ENCODE assay signal across 15 cellular contexts in the genomic region with DNA sequence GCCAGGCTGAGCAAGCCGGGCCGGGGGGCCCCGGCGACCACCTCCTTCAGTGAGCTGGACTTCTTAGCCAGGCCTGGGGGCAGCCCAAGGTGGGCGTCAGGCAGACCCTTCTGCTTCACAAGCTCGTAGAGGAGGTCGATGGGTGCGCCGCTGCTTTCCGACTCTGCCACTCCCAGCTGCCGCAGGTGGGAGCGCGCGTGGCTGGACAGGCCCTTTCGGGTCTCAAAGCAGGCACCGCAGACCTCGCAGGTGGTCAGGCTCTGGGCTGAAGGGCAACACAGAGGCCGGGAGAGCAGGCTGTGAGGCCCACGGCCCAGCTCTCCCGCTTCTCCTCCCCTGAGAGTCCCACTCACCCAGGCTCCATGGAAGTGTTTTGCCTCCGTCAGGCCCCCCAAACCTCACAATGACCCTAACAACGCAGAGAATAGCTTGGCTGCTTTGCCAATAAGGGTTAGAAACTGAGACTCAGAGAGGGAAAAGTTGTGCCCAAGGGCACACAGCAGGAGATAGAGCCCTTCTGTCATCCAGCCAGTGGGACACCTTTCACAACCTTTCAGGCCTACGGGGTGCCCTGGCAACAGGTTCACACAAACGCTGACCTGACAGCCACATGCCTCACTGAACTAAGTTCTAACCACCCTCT. TPM values are rescaled to one million over a fixed set of nuclear protein-coding genes. Genes with fewer than 3 reads are reported as not detected.
DNase-seq lines count a peak whose midpoint lies in the region; TF ChIP-seq lines count a peak whose summit lies in the region.
"Had no signal": no experiment of that assay in that cellular context is flagged by ENCODE, and none has a peak within 500 bp of the region (broad histone marks: within the 10 kb centered on the region; RNA-seq: fewer than 3 reads in every experiment).

No MANE protein-coding gene starts in this region.

- no peaks in the 10 kb centered on the region for H3K27me3 Mint-ChIP-seq in activated T-cell treated with anti-CD3 and anti-CD28 coated beads, Interleukin-2, amount 50 U/mL, for 24 hours
- no peaks in the 10 kb centered on the region for H3K27me3 Mint-ChIP-seq in endodermal cell (ENCODE audit: insufficient read depth)

- H3K36me3 Mint-ChIP-seq in activated T-cell treated with anti-CD3 and anti-CD28 coated beads, Interleukin-2, amount 50 U/mL, for 24 hours (ENCODE audit: low read depth), result peaks cover 62% of the 10 kb centered on the region
- peaks cover 20% of the 10 kb centered on the region for H3K36me3 Mint-ChIP-seq in endodermal cell (ENCODE audit: low read depth)

- peak overlapping the region; percentile 96 for H3K27ac Mint-ChIP-seq in activated T-cell treated with anti-CD3 and anti-CD28 coated beads, Interleukin-2, amount 50 U/mL, for 24 hours
- H3K27ac Mint-ChIP-seq in endodermal cell, result no peak overlapping the region

- peak overlapping the region; percentile 97 for H3K4me3 Mint-ChIP-seq in activated T-cell treated with anti-CD3 and anti-CD28 coated beads, Interleukin-2, amount 50 U/mL, for 24 hours
- H3K4me3 Mint-ChIP-seq in endodermal cell, result peak overlapping the region; percentile 97

- no peak for DNase-seq in activated T-cell treated with anti-CD3 and anti-CD28 coated beads, Interleukin-2, amount 50 U/mL, for 24 hours
- no peak for DNase-seq in activated T-cell treated with anti-CD3 and anti-CD28 coated beads, Interleukin-2, amount 50 U/mL, for 48 hours
- no peak for DNase-seq in NT2/D1 (ENCODE audit: low read depth, low spot score)
- DNase-seq in endodermal cell, result no peak
- no peak for DNase-seq in cerebellar nuclear complex (lab: John Stamatoyannopoulos, UW)
- no peak for DNase-seq in NCI-H1930 (lab: John Stamatoyannopoulos, UW)
- no peak for DNase-seq in nucleus accumbens (lab: John Stamatoyannopoulos, UW)
- DNase-seq: hypothalamus; left colon; stimulated activated CD4-positive, alpha-beta T cell treated with anti-CD3 and anti-CD28 coated beads, Interleukin-4, amount 100 ng/mL, for 24 hours; WERI-Rb-1 had no signal

- TF ChIP-seq CTCF in endodermal cell (conservative IDR thresholded peaks at IDR 0.05), result no peak

- H3K4me1 ChIP-seq in NT2/D1 (ENCODE audit: insufficient read depth, insufficient read length), result peaks cover 19% of the 10 kb centered on the region
- H3K4me1 ChIP-seq in endodermal cell (ENCODE audit: control insufficient read depth, insufficient read depth, low read length), result peaks cover 13% of the 10 kb centered on the region
- H3K4me1 ChIP-seq in skeletal muscle satellite cell (ENCODE audit: control insufficient read depth, insufficient read depth, low read length), result peaks cover 12% of the 10 kb centered on the region

- no peaks in the 10 kb centered on the region for H3K9me3 ChIP-seq in NT2/D1 (ENCODE audit: insufficient read depth, low read length)
- H3K9me3 ChIP-seq in endodermal cell (ENCODE audit: control insufficient read depth, low read length), result no peaks in the 10 kb centered on the region
- no peaks in the 10 kb centered on the region for H3K9me3 ChIP-seq in skeletal muscle satellite cell (replicated peaks; ENCODE audit: low read length)
- H3K9me3 ChIP-seq: vagina had no signal

- peak overlapping the region; percentile 95 for H3K4me2 ChIP-seq in skeletal muscle satellite cell (ENCODE audit: low read length)

- H3K9me3 Mint-ChIP-seq in activated T-cell treated with anti-CD3 and anti-CD28 coated beads, Interleukin-2, amount 50 U/mL, for 24 hours, result no peaks in the 10 kb centered on the region
- no peaks in the 10 kb centered on the region for H3K9me3 Mint-ChIP-seq in endodermal cell

- H3K27ac ChIP-seq in endodermal cell (ENCODE audit: low read depth, low read length), result no peak overlapping the region
- H3K27ac ChIP-seq: vagina, WERI-Rb-1 had no signal

- WGBS in endodermal cell (ENCODE audit: insufficient coverage in 1 of 2, insufficient read length in 1 of 2), 2 experiments, result 91 to 95% methylated on average over 15 to 24 of the region's 24 CpGs

- peaks cover 36% of the 10 kb centered on the region for H3K4me1 Mint-ChIP-seq in activated T-cell treated with anti-CD3 and anti-CD28 coated beads, Interleukin-2, amount 50 U/mL, for 24 hours (ENCODE audit: low read depth)
- peaks cover 17% of the 10 kb centered on the region for H3K4me1 Mint-ChIP-seq in endodermal cell

- H3K36me3 ChIP-seq in NT2/D1 (ENCODE audit: insufficient read depth, insufficient read length, low read length), result peaks cover 65% of the 10 kb centered on the region
- H3K36me3 ChIP-seq in endodermal cell (ENCODE audit: control insufficient read depth, insufficient read depth, low read length), result peaks cover 18% of the 10 kb centered on the region
- peaks cover 36% of the 10 kb centered on the region for H3K36me3 ChIP-seq in skeletal muscle satellite cell (ENCODE audit: insufficient read depth, low read length)

- H3K27me3 ChIP-seq in NT2/D1 (ENCODE audit: insufficient read depth, insufficient read length) (no peaks in the 10 kb centered on the region), endodermal cell (ENCODE audit: control insufficient read depth, insufficient read depth, low read length, poor library complexity, severe bottlenecking) (no peaks in the 10 kb centered on the region), skeletal muscle satellite cell (ENCODE audit: control insufficient read depth, insufficient read depth, low read length) (no peaks in the 10 kb centered on the region)
- H3K27me3 ChIP-seq: vagina had no signal

- no peak overlapping the region for H3K4me3 ChIP-seq in NT2/D1 (ENCODE audit: insufficient read length, low read depth)
- no peak overlapping the region for H3K4me3 ChIP-seq in endodermal cell (ENCODE audit: low read length)
- no peak overlapping the region for H3K4me3 ChIP-seq in skeletal muscle satellite cell (ENCODE audit: low read length)

- H3K9ac ChIP-seq in NT2/D1 (ENCODE audit: insufficient read length, low read depth) (peak overlapping the region; percentile 36), endodermal cell (ENCODE audit: extremely low read depth, low read length, poor library complexity, severe bottlenecking) (no peak overlapping the region), skeletal muscle satellite cell (ENCODE audit: low read depth, low read length) (no peak overlapping the region)

RNA-seq across cellular contexts. Expression of gene AKAP8L, which starts 11.2 kb away (rescaled TPM):
- total RNA-seq in endodermal cell, result 100 to 1,000 TPM; 190 to 237 TPM
- polyA plus RNA-seq in endodermal cell (2013, experiment 1 of 2), result 160 TPM
- 124 TPM for polyA plus RNA-seq in endodermal cell (2013, experiment 2 of 2)
- 48.5 and 50.7 TPM in 2 replicates for total RNA-seq in skeletal muscle satellite cell (2012; rRNA removed)

RNA-seq across cellular contexts. Expression of gene WIZ, which starts 19.8 kb away (rescaled TPM):
- 10 to 100 TPM; 38.0 to 38.6 TPM for total RNA-seq in endodermal cell
- polyA plus RNA-seq in endodermal cell (2013, experiment 1 of 2), result 51.9 TPM
- 44.8 TPM for polyA plus RNA-seq in endodermal cell (2013, experiment 2 of 2)
- total RNA-seq in skeletal muscle satellite cell (2012; rRNA removed), result 9.4 and 10.7 TPM in 2 replicates

RNA-seq across cellular contexts. Expression of gene RASAL3, which starts 34.4 kb away (rescaled TPM):
- not detected for total RNA-seq in endodermal cell
- polyA plus RNA-seq in endodermal cell (2013, experiment 1 of 2), result not detected
- not detected for polyA plus RNA-seq in endodermal cell (2013, experiment 2 of 2)
- not detected in 2 replicates for total RNA-seq in skeletal muscle satellite cell (2012; rRNA removed)
- total RNA-seq: HT1080 had no signal

RNA-seq across cellular contexts. Expression of gene PGLYRP2, which starts 49.4 kb away (rescaled TPM):
- total RNA-seq in endodermal cell, result not detected
- polyA plus RNA-seq in endodermal cell (2013, experiment 1 of 2), result not detected
- polyA plus RNA-seq in endodermal cell (2013, experiment 2 of 2), result not detected
- not detected in 2 replicates for total RNA-seq in skeletal muscle satellite cell (2012; rRNA removed)
- total RNA-seq: HT1080, left colon, sciatic nerve, vagina had no signal

RNA-seq across cellular contexts. Expression of gene AKAP8, which starts 50.4 kb away (rescaled TPM):
- total RNA-seq in endodermal cell, result 10 to 100 TPM; 34.9 to 39.6 TPM
- 20.5 TPM for polyA plus RNA-seq in endodermal cell (2013, experiment 1 of 2)
- polyA plus RNA-seq in endodermal cell (2013, experiment 2 of 2), result 18.1 TPM
- total RNA-seq in skeletal muscle satellite cell (2012; rRNA removed), result 18.3 TPM in 2 replicates
